Comparison of ENCODE assay signal across 1 cellular context in genomic region chr11:104792861-104793260, GRCh38.
TF ChIP-seq lines count a peak whose summit lies in the region.

No MANE protein-coding gene starts in this region.

TF ChIP-seq in GM23338, 12 proteins besides CTCF, POLR2A, EP300 and RAD21:
- TF ChIP-seq EZH2phosphoT487 (IDR thresholded peaks at IDR 0.05; ENCODE audit: unreplicated experiment) (no peak), JUNB (IDR thresholded peaks at IDR 0.05; ENCODE audit: unreplicated experiment) (no peak), EZH2 (IDR thresholded peaks at IDR 0.05; ENCODE audit: low read depth, unreplicated experiment) (no peak), NANOG (IDR thresholded peaks at IDR 0.05; ENCODE audit: borderline replicate concordance) (no peak), STAT1 (IDR thresholded peaks at IDR 0.05; ENCODE audit: unreplicated experiment) (no peak), ZNF331 (CRISPR knock-in tag; IDR thresholded peaks at IDR 0.05; ENCODE audit: low read depth) (no peak), POLR2AphosphoS5 (IDR thresholded peaks at IDR 0.05; ENCODE audit: low read depth) (no peak), ZNF114 (CRISPR knock-in tag; IDR thresholded peaks at IDR 0.05) (no peak), CREB1 (CRISPR knock-in tag; IDR thresholded peaks at IDR 0.05; ENCODE audit: low read depth) (no peak)
- TF ChIP-seq, protein P1, sequence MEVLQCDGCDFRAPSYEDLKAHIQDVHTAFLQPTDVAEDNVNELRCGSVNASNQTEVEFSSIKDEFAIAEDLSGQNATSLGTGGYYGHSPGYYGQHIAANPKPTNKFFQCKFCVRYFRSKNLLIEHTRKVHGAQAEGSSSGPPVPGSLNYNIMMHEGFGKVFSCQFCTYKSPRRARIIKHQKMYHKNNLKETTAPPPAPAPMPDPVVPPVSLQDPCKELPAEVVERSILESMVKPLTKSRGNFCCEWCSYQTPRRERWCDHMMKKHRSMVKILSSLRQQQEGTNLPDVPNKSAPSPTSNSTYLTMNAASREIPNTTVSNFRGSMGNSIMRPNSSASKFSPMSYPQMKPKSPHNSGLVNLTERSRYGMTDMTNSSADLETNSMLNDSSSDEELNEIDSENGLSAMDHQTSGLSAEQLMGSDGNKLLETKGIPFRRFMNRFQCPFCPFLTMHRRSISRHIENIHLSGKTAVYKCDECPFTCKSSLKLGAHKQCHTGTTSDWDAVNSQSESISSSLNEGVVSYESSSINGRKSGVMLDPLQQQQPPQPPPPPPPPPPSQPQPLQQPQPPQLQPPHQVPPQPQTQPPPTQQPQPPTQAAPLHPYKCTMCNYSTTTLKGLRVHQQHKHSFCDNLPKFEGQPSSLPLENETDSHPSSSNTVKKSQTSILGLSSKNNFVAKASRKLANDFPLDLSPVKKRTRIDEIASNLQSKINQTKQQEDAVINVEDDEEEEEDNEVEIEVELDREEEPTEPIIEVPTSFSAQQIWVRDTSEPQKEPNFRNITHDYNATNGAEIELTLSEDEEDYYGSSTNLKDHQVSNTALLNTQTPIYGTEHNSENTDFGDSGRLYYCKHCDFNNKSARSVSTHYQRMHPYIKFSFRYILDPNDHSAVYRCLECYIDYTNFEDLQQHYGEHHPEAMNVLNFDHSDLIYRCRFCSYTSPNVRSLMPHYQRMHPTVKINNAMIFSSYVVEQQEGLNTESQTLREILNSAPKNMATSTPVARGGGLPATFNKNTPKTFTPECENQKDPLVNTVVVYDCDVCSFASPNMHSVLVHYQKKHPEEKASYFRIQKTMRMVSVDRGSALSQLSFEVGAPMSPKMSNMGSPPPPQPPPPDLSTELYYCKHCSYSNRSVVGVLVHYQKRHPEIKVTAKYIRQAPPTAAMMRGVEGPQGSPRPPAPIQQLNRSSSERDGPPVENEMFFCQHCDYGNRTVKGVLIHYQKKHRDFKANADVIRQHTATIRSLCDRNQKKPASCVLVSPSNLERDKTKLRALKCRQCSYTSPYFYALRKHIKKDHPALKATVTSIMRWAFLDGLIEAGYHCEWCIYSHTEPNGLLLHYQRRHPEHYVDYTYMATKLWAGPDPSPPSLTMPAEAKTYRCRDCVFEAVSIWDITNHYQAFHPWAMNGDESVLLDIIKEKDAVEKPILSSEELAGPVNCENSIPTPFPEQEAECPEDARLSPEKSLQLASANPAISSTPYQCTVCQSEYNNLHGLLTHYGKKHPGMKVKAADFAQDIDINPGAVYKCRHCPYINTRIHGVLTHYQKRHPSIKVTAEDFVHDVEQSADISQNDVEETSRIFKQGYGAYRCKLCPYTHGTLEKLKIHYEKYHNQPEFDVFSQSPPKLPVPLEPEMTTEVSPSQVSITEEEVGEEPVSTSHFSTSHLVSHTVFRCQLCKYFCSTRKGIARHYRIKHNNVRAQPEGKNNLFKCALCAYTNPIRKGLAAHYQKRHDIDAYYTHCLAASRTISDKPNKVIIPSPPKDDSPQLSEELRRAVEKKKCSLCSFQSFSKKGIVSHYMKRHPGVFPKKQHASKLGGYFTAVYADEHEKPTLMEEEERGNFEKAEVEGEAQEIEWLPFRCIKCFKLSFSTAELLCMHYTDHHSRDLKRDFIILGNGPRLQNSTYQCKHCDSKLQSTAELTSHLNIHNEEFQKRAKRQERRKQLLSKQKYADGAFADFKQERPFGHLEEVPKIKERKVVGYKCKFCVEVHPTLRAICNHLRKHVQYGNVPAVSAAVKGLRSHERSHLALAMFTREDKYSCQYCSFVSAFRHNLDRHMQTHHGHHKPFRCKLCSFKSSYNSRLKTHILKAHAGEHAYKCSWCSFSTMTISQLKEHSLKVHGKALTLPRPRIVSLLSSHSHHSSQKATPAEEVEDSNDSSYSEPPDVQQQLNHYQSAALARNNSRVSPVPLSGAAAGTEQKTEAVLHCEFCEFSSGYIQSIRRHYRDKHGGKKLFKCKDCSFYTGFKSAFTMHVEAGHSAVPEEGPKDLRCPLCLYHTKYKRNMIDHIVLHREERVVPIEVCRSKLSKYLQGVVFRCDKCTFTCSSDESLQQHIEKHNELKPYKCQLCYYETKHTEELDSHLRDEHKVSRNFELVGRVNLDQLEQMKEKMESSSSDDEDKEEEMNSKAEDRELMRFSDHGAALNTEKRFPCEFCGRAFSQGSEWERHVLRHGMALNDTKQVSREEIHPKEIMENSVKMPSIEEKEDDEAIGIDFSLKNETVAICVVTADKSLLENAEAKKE (CRISPR knock-in tag; IDR thresholded peaks at IDR 0.05): no peak
- TF ChIP-seq, protein P2, sequence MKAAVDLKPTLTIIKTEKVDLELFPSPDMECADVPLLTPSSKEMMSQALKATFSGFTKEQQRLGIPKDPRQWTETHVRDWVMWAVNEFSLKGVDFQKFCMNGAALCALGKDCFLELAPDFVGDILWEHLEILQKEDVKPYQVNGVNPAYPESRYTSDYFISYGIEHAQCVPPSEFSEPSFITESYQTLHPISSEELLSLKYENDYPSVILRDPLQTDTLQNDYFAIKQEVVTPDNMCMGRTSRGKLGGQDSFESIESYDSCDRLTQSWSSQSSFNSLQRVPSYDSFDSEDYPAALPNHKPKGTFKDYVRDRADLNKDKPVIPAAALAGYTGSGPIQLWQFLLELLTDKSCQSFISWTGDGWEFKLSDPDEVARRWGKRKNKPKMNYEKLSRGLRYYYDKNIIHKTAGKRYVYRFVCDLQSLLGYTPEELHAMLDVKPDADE (IDR thresholded peaks at IDR 0.05): no peak
- TF ChIP-seq, protein P3, sequence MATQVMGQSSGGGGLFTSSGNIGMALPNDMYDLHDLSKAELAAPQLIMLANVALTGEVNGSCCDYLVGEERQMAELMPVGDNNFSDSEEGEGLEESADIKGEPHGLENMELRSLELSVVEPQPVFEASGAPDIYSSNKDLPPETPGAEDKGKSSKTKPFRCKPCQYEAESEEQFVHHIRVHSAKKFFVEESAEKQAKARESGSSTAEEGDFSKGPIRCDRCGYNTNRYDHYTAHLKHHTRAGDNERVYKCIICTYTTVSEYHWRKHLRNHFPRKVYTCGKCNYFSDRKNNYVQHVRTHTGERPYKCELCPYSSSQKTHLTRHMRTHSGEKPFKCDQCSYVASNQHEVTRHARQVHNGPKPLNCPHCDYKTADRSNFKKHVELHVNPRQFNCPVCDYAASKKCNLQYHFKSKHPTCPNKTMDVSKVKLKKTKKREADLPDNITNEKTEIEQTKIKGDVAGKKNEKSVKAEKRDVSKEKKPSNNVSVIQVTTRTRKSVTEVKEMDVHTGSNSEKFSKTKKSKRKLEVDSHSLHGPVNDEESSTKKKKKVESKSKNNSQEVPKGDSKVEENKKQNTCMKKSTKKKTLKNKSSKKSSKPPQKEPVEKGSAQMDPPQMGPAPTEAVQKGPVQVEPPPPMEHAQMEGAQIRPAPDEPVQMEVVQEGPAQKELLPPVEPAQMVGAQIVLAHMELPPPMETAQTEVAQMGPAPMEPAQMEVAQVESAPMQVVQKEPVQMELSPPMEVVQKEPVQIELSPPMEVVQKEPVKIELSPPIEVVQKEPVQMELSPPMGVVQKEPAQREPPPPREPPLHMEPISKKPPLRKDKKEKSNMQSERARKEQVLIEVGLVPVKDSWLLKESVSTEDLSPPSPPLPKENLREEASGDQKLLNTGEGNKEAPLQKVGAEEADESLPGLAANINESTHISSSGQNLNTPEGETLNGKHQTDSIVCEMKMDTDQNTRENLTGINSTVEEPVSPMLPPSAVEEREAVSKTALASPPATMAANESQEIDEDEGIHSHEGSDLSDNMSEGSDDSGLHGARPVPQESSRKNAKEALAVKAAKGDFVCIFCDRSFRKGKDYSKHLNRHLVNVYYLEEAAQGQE (IDR thresholded peaks at IDR 0.05; ENCODE audit: unreplicated experiment): no peak
